In the genomic region with DNA sequence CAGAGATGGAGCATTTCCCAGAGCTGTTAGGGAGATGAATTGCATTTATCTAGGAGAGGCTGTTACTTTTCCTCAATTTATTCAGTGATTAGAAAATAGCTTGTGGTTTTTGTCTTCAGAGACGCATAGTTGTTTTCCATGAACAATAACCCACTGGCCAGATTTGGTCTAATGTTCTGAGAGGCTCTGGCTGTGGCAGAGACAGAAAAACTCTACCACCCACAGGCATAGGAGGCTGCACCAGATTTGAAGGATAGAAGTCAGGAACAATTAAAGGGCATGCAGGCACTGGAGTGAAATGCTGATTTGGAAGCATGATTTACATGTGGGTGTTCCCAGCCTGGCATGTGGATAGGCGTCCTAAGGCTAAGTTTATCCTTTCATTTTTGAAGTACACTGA, we compare ENCODE assay signal across 1 cellular context.
TF ChIP-seq lines count a peak whose summit lies in the region.

No MANE protein-coding gene starts in this region.

TF ChIP-seq in WTC11, 78 proteins besides CTCF, POLR2A, EP300 and RAD21 (continued from another document):
- TF ChIP-seq ZNF532 (CRISPR knock-in tag; IDR thresholded peaks at IDR 0.05; ENCODE audit: borderline replicate concordance) (no peak), ZBTB21 (CRISPR knock-in tag; IDR thresholded peaks at IDR 0.05; ENCODE audit: borderline replicate concordance) (no peak), EMX1 (CRISPR knock-in tag; IDR thresholded peaks at IDR 0.05) (no peak), ZNF263 (CRISPR knock-in tag; IDR thresholded peaks at IDR 0.05; ENCODE audit: low read depth) (no peak), PRRX2 (CRISPR knock-in tag; IDR thresholded peaks at IDR 0.05) (no peak), CREM (CRISPR knock-in tag; IDR thresholded peaks at IDR 0.05) (no peak), FOXP1 (CRISPR knock-in tag; IDR thresholded peaks at IDR 0.05; ENCODE audit: borderline replicate concordance) (no peak)
- TF ChIP-seq, protein P1, sequence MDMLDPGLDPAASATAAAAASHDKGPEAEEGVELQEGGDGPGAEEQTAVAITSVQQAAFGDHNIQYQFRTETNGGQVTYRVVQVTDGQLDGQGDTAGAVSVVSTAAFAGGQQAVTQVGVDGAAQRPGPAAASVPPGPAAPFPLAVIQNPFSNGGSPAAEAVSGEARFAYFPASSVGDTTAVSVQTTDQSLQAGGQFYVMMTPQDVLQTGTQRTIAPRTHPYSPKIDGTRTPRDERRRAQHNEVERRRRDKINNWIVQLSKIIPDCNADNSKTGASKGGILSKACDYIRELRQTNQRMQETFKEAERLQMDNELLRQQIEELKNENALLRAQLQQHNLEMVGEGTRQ (CRISPR knock-in tag; IDR thresholded peaks at IDR 0.05): no peak
- TF ChIP-seq, protein P2, sequence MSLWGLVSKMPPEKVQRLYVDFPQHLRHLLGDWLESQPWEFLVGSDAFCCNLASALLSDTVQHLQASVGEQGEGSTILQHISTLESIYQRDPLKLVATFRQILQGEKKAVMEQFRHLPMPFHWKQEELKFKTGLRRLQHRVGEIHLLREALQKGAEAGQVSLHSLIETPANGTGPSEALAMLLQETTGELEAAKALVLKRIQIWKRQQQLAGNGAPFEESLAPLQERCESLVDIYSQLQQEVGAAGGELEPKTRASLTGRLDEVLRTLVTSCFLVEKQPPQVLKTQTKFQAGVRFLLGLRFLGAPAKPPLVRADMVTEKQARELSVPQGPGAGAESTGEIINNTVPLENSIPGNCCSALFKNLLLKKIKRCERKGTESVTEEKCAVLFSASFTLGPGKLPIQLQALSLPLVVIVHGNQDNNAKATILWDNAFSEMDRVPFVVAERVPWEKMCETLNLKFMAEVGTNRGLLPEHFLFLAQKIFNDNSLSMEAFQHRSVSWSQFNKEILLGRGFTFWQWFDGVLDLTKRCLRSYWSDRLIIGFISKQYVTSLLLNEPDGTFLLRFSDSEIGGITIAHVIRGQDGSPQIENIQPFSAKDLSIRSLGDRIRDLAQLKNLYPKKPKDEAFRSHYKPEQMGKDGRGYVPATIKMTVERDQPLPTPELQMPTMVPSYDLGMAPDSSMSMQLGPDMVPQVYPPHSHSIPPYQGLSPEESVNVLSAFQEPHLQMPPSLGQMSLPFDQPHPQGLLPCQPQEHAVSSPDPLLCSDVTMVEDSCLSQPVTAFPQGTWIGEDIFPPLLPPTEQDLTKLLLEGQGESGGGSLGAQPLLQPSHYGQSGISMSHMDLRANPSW (CRISPR knock-in tag; conservative IDR thresholded peaks at IDR 0.05; ENCODE audit: low read depth): no peak
- TF ChIP-seq, protein P3, sequence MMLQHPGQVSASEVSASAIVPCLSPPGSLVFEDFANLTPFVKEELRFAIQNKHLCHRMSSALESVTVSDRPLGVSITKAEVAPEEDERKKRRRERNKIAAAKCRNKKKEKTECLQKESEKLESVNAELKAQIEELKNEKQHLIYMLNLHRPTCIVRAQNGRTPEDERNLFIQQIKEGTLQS (CRISPR knock-in tag; conservative IDR thresholded peaks at IDR 0.05): no peak
